8 cellular contexts compared by ENCODE assay signal in the genomic region with DNA sequence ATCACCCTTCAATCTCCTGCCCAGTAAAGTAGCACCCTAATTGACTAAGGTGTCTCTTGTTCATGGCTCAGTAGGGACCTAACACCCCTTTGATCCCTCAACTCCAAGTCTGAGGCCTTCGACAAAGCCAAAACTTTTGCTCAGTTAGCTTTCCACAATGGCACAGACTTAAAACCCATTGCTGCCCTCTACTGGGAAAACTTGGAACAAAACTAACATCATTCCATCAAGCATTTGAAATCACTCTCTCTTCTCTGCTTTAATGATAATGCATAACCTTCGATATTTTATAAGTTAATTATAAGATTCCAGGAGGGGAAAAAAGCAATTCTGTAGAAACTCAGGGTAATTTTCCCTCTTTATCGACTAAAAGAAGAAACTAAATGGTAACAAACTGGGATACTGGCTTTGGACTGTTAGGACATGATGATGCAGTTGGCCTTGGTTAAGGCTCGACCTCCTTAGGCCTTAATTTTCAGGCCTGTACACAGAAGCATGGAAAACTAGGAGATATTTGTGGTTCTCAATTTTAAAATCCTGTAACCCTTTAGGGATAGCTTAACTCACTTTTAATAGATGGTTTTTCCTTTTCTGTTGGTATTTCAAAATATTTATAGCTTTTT.
DNase-seq lines count a peak whose midpoint lies in the region; ATAC-seq and TF ChIP-seq lines count a peak whose summit lies in the region.

No MANE protein-coding gene starts in this region.

- no peaks in the 10 kb centered on the region for H3K9me2 ChIP-seq in SK-N-SH

- WGBS in SK-N-SH (ENCODE audit: low lambda C conversion rate): 39% methylated on average over 4 of the region's 4 CpGs
- no CpG with 5 or more reads among the region's 4 CpGs for WGBS in trophoblast cell (ENCODE audit: extremely low coverage, insufficient coverage, insufficient read length)

- no peaks in the 10 kb centered on the region for H3K79me1 ChIP-seq in trophoblast cell (ENCODE audit: low read length)

- H3K9me3 ChIP-seq in SK-N-SH: no peaks in the 10 kb centered on the region
- no peaks in the 10 kb centered on the region for H3K9me3 ChIP-seq in trophoblast cell (ENCODE audit: insufficient read depth, low read depth, low read length)

- no peak overlapping the region for H3K4ac ChIP-seq in trophoblast cell (ENCODE audit: low read depth, low read length)

- H3K4me2 ChIP-seq in SK-N-SH: no peak overlapping the region
- no peak overlapping the region for H3K4me2 ChIP-seq in trophoblast cell (ENCODE audit: low read length)

- H2AFZ ChIP-seq in SK-N-SH (ENCODE audit: low read depth): no peak overlapping the region
- H2AFZ ChIP-seq in trophoblast cell (ENCODE audit: insufficient read depth, low read length, poor library complexity): no peak overlapping the region

- TF ChIP-seq CTCF in LNCAP (IDR thresholded peaks at IDR 0.05) (peak; percentile 52), SK-N-SH (IDR thresholded peaks at IDR 0.05) (peak; percentile 72), foreskin keratinocyte (conservative IDR thresholded peaks at IDR 0.05) (peak; percentile 69)

- H3K4me1 ChIP-seq in SK-N-SH (ENCODE audit: control insufficient read depth in 1 of 2, insufficient read depth in 2 of 2, low read depth in 1 of 2, low read length in 1 of 2) (peaks cover 0 to 8% of the 10 kb centered on the region in 2 experiments; a peak in 2 of 4 replicates), foreskin keratinocyte (no peaks in the 10 kb centered on the region), trophoblast cell (ENCODE audit: control insufficient read depth in 1 of 2, insufficient read depth in 2 of 2, low read length in 2 of 2) (no peaks in the 10 kb centered on the region)

- H3K4me3 ChIP-seq in SK-N-SH (ENCODE audit: low read depth in 2 of 2, low read length in 1 of 2) (no peak overlapping the region; a peak in 1 of 4 replicates), trophoblast cell (ENCODE audit: low read depth, low read length) (no peak overlapping the region)

- H3K14ac ChIP-seq in trophoblast cell (ENCODE audit: low read length): no peak overlapping the region

- H3K36me3 ChIP-seq in SK-N-SH (replicated peaks in 1 of 2; ENCODE audit: control insufficient read depth in 1 of 2, insufficient read depth in 2 of 2, low read length in 1 of 2) (peaks cover 11 to 38% of the 10 kb centered on the region in 2 experiments), trophoblast cell (ENCODE audit: control insufficient read depth in 1 of 2, insufficient read depth in 2 of 2, low read length in 2 of 2) (no peaks in the 10 kb centered on the region)

- H3K27me3 ChIP-seq in SK-N-SH (ENCODE audit: insufficient read depth) (no peaks in the 10 kb centered on the region), foreskin keratinocyte (no peaks in the 10 kb centered on the region), trophoblast cell (ENCODE audit: insufficient read depth, low read length) (no peaks in the 10 kb centered on the region)

- H4K91ac ChIP-seq in trophoblast cell (ENCODE audit: low read depth, low read length): no peak overlapping the region

- peaks cover 7% of the 10 kb centered on the region for H3F3A ChIP-seq in SK-N-SH (replicated peaks; ENCODE audit: insufficient read depth)

- H4K8ac ChIP-seq in trophoblast cell (ENCODE audit: low read depth, low read length): no peak overlapping the region

- H2AK5ac ChIP-seq in trophoblast cell (ENCODE audit: low read length): no peak overlapping the region

- no peak overlapping the region for H3K18ac ChIP-seq in trophoblast cell (ENCODE audit: low read length)

- DNase-seq in NCI-H146 (lab: John Stamatoyannopoulos, UW): peak; percentile 40
- DNase-seq in NCI-H146 treated with DMSO at 0.1 percent for 48 hours (lab: John Stamatoyannopoulos, UW; ENCODE audit: unreplicated experiment): no peak
- no peak for DNase-seq in SK-N-SH
- peak in 1 of 2 donors; percentile 5 for DNase-seq in foreskin keratinocyte
- peak; percentile 8 to 77 for DNase-seq in trophoblast cell

- no peaks in the 10 kb centered on the region for H4K20me1 ChIP-seq in SK-N-SH (ENCODE audit: insufficient read depth)

- H3K27ac ChIP-seq in SK-N-SH (ENCODE audit: low read depth in 2 of 2, low read length in 1 of 2) (peak overlapping the region; percentile 5 to 9; a peak in 2 of 4 replicates), foreskin keratinocyte (no peak overlapping the region), trophoblast cell (ENCODE audit: low read depth, low read length) (no peak overlapping the region)

- POLR2A ChIA-PET in SK-N-SH (lab: Yijun Ruan, JAX): interaction anchor here (0.9 kb wide), 1 partner anchor 855 kb away, joined by 4 read pairs; no protein-coding TSS in a partner anchor

- TF ChIP-seq RAD21 in SK-N-SH (IDR thresholded peaks at IDR 0.05; ENCODE audit: low read length): peak; percentile 74

- H3K9ac ChIP-seq in SK-N-SH (no peak overlapping the region), trophoblast cell (ENCODE audit: low read length) (no peak overlapping the region)

- TF ChIP-seq EP300 in SK-N-SH (IDR thresholded peaks at IDR 0.05; ENCODE audit: borderline replicate concordance in 1 of 2, low read depth in 1 of 2, low read length in 1 of 2): no peak

- H2BK120ac ChIP-seq in trophoblast cell (ENCODE audit: insufficient read depth, low read length, poor library complexity): no peak overlapping the region

- H3K79me2 ChIP-seq in SK-N-SH (ENCODE audit: insufficient read depth) (peaks cover 3% of the 10 kb centered on the region; the same call in 1 of the 2 replicates), trophoblast cell (ENCODE audit: control insufficient read depth, insufficient read depth, low read length, poor library complexity) (no peaks in the 10 kb centered on the region)

- H4K12ac ChIP-seq in trophoblast cell (ENCODE audit: low read depth, low read length): no peak overlapping the region

- ATAC-seq in GM21367 (IDR thresholded peaks at IDR 0.05; ENCODE audit: unreplicated experiment): peak; percentile 53
- ATAC-seq in foreskin keratinocyte: peak; percentile 63
- ATAC-seq in GM19023 (IDR thresholded peaks at IDR 0.05; ENCODE audit: unreplicated experiment): no peak

- CTCF ChIA-PET in SK-N-SH (lab: Yijun Ruan, JAX): interaction anchor here (0.7 to 7.1 kb wide), 114 partner anchors 9 to 1744 kb away, joined by 3 to 85 read pairs (median 4); a partner anchor contains a TSS

- no peak overlapping the region for H2BK12ac ChIP-seq in trophoblast cell (ENCODE audit: low read length)

- no peak overlapping the region for H3K23ac ChIP-seq in trophoblast cell (ENCODE audit: low read length)

- no peak overlapping the region for H2BK5ac ChIP-seq in trophoblast cell (ENCODE audit: low read depth, low read length, poor library complexity)

TF ChIP-seq in SK-N-SH, 30 proteins besides CTCF, POLR2A, EP300 and RAD21:
- TF ChIP-seq JUND (IDR thresholded peaks at IDR 0.05) (no peak), SMC3 (IDR thresholded peaks at IDR 0.05; ENCODE audit: low read depth, low read length) (peak; percentile 42; the same call in 1 of the 2 replicates), RXRA (IDR thresholded peaks at IDR 0.05; ENCODE audit: borderline replicate concordance, low read depth) (no peak), RCOR1 (IDR thresholded peaks at IDR 0.05; ENCODE audit: low read length) (peak; percentile 57)
- TF ChIP-seq, protein P1, sequence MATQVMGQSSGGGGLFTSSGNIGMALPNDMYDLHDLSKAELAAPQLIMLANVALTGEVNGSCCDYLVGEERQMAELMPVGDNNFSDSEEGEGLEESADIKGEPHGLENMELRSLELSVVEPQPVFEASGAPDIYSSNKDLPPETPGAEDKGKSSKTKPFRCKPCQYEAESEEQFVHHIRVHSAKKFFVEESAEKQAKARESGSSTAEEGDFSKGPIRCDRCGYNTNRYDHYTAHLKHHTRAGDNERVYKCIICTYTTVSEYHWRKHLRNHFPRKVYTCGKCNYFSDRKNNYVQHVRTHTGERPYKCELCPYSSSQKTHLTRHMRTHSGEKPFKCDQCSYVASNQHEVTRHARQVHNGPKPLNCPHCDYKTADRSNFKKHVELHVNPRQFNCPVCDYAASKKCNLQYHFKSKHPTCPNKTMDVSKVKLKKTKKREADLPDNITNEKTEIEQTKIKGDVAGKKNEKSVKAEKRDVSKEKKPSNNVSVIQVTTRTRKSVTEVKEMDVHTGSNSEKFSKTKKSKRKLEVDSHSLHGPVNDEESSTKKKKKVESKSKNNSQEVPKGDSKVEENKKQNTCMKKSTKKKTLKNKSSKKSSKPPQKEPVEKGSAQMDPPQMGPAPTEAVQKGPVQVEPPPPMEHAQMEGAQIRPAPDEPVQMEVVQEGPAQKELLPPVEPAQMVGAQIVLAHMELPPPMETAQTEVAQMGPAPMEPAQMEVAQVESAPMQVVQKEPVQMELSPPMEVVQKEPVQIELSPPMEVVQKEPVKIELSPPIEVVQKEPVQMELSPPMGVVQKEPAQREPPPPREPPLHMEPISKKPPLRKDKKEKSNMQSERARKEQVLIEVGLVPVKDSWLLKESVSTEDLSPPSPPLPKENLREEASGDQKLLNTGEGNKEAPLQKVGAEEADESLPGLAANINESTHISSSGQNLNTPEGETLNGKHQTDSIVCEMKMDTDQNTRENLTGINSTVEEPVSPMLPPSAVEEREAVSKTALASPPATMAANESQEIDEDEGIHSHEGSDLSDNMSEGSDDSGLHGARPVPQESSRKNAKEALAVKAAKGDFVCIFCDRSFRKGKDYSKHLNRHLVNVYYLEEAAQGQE (IDR thresholded peaks at IDR 0.05; ENCODE audit: low read depth, low read length): no peak
- TF ChIP-seq, protein P2, sequence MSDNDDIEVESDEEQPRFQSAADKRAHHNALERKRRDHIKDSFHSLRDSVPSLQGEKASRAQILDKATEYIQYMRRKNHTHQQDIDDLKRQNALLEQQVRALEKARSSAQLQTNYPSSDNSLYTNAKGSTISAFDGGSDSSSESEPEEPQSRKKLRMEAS (IDR thresholded peaks at IDR 0.05; ENCODE audit: low read depth): no peak

Comparison
In these comparisons a context has a peak if more than half of its experiments do, and no peak if none do; other contexts are left out.
1. DNase-seq: peak in NCI-H146 (single experiment) and trophoblast cell (2 of 2); none in NCI-H146 treated with DMSO at 0.1 percent for 48 hours (single experiment) and SK-N-SH (single experiment).
2. H3K27ac ChIP-seq: peak in SK-N-SH (2 of 2); none in foreskin keratinocyte (single experiment) and trophoblast cell (single experiment).
3. Peak in every context shown above with its lines, with median percentiles within 50 percentile points of each other: CTCF ChIP-seq.